Comparison of ENCODE assay signal across 12 cellular contexts in genomic region chr1:33045814-33046213, GRCh38. TPM values are rescaled to one million over a fixed set of nuclear protein-coding genes. Genes with fewer than 3 reads are reported as not detected.
DNase-seq lines count a peak whose midpoint lies in the region; ATAC-seq and TF ChIP-seq lines count a peak whose summit lies in the region.
"Had no signal": no experiment of that assay in that cellular context is flagged by ENCODE, and none has a peak within 500 bp of the region (broad histone marks: within the 10 kb centered on the region; RNA-seq: fewer than 3 reads in every experiment).

No MANE protein-coding gene starts in this region.

- no peaks in the 10 kb centered on the region for H3K36me3 Mint-ChIP-seq in activated CD4-positive, alpha-beta memory T cell treated with anti-CD3 and anti-CD28 coated beads for 36 hours
- H3K36me3 Mint-ChIP-seq in WTC11 = peaks cover 8% of the 10 kb centered on the region

- CTCF ChIA-PET in activated CD4-positive, alpha-beta memory T cell treated with anti-CD3 and anti-CD28 coated beads for 36 hours (lab: Charles Lee) = interaction anchor here (1.0 to 1.5 kb wide), 2 partner anchors 9 to 16 kb away, joined by 4 read pairs; no protein-coding TSS in a partner anchor
- CTCF ChIA-PET in WTC11 (lab: Charles Lee) = interaction anchor here (1.0 to 1.2 kb wide), 2 partner anchors 9 to 41 kb away, joined by 3 to 6 read pairs; no protein-coding TSS in a partner anchor

- TF ChIP-seq CTCF in mucosa of descending colon (IDR thresholded peaks at IDR 0.05) (no peak), WTC11 (IDR thresholded peaks at IDR 0.05) (no peak)

- H3K4me1 Mint-ChIP-seq in activated CD4-positive, alpha-beta memory T cell treated with anti-CD3 and anti-CD28 coated beads for 36 hours (ENCODE audit: low read depth) = peaks cover 8% of the 10 kb centered on the region
- peaks cover 12% of the 10 kb centered on the region for H3K4me1 Mint-ChIP-seq in WTC11

- H3K9me3 Mint-ChIP-seq in activated CD4-positive, alpha-beta memory T cell treated with anti-CD3 and anti-CD28 coated beads for 36 hours = no peaks in the 10 kb centered on the region
- H3K9me3 Mint-ChIP-seq in WTC11 = peaks cover 17% of the 10 kb centered on the region

- H3K4me3 ChIP-seq in mucosa of descending colon = no peak overlapping the region
- H3K4me3 ChIP-seq: gastroesophageal sphincter had no signal

- no peak overlapping the region for H3K4me3 Mint-ChIP-seq in activated CD4-positive, alpha-beta memory T cell treated with anti-CD3 and anti-CD28 coated beads for 36 hours
- H3K4me3 Mint-ChIP-seq in WTC11 = no peak overlapping the region
- H3K4me3 Mint-ChIP-seq: activated naive CD4-positive, alpha-beta T cell treated with anti-CD3 and anti-CD28 coated beads for 36 hours; stimulated activated naive B cell treated with anti-CD40 and anti-IgM and Interleukin-4, amounts not matched to agents 10 μg/mL and 1 μg/mL and 100 μg/mL, for 72 hours had no signal

- no peaks in the 10 kb centered on the region for H3K9me3 ChIP-seq in mucosa of descending colon
- H3K9me3 ChIP-seq: gastroesophageal sphincter had no signal

- peak overlapping the region; percentile 36 for H3K27ac Mint-ChIP-seq in activated CD4-positive, alpha-beta memory T cell treated with anti-CD3 and anti-CD28 coated beads for 36 hours
- no peak overlapping the region for H3K27ac Mint-ChIP-seq in WTC11
- H3K27ac Mint-ChIP-seq: activated naive CD4-positive, alpha-beta T cell treated with anti-CD3 and anti-CD28 coated beads for 36 hours; stimulated activated naive B cell treated with anti-CD40 and anti-IgM and Interleukin-4, amounts not matched to agents 10 μg/mL and 1 μg/mL and 100 μg/mL, for 72 hours had no signal

- H3K36me3 ChIP-seq in mucosa of descending colon (ENCODE audit: low read depth) = no peaks in the 10 kb centered on the region
- H3K36me3 ChIP-seq: gastroesophageal sphincter had no signal

- DNase-seq in DMS53 treated with DMSO at 0.1 percent for 48 hours (lab: John Stamatoyannopoulos, UW; ENCODE audit: unreplicated experiment) = peak; percentile 74
- DNase-seq in MV-4-11 (lab: John Stamatoyannopoulos, UW) = peak; percentile 82
- peak; percentile 28 for DNase-seq in activated CD4-positive, alpha-beta memory T cell treated with anti-CD3 and anti-CD28 coated beads for 36 hours
- DNase-seq in mucosa of descending colon = no peak
- DNase-seq in WTC11 (ENCODE audit: low spot score) = no peak
- no peak for DNase-seq in retina
- no peak for DNase-seq in putamen (ENCODE audit: low spot score)
- DNase-seq: activated naive CD4-positive, alpha-beta T cell treated with anti-CD3 and anti-CD28 coated beads for 36 hours; NCI-H2171 treated with DMSO at 0.1 percent for 48 hours; stimulated activated naive B cell treated with anti-CD40 and anti-IgM and Interleukin-4, amounts not matched to agents 10 μg/mL and 1 μg/mL and 100 μg/mL, for 72 hours had no signal

- no peaks in the 10 kb centered on the region for H3K4me1 ChIP-seq in mucosa of descending colon (ENCODE audit: low read depth)

- POLR2A ChIA-PET in activated CD4-positive, alpha-beta memory T cell treated with anti-CD3 and anti-CD28 coated beads for 36 hours (lab: Charles Lee) = interaction anchor here (0.6 to 1.1 kb wide), 2 partner anchors 11 to 41 kb away, joined by 3 read pairs; no protein-coding TSS in a partner anchor
- POLR2A ChIA-PET in WTC11 (lab: Charles Lee) = no interaction called here

- intact Hi-C loops in activated CD4-positive, alpha-beta memory T cell treated with anti-CD3 and anti-CD28 coated beads for 36 hours (cut with micrococcal nuclease) = no loop called here
- intact Hi-C loops in mucosa of descending colon (cut with DNase I, micrococcal nuclease) = no loop called here

- peaks cover 3% of the 10 kb centered on the region for H3K27me3 Mint-ChIP-seq in activated CD4-positive, alpha-beta memory T cell treated with anti-CD3 and anti-CD28 coated beads for 36 hours
- H3K27me3 Mint-ChIP-seq in WTC11 (ENCODE audit: low read depth) = peaks cover 7% of the 10 kb centered on the region

- ATAC-seq in mucosa of descending colon (peak; percentile 12), WTC11 (no peak), GM21360 (IDR thresholded peaks at IDR 0.05; ENCODE audit: unreplicated experiment) (no peak)
- ATAC-seq: gastroesophageal sphincter; stimulated activated naive B cell treated with anti-CD40 and anti-IgM and Interleukin-4, amounts not matched to agents 10 μg/mL and 1 μg/mL and 100 μg/mL, for 72 hours had no signal

TF ChIP-seq in WTC11, 78 proteins besides CTCF, POLR2A, EP300 and RAD21:
- TF ChIP-seq ERG (CRISPR knock-in tag; IDR thresholded peaks at IDR 0.05) (no peak), ZNF671 (CRISPR knock-in tag; IDR thresholded peaks at IDR 0.05) (no peak), E2F1 (CRISPR knock-in tag; IDR thresholded peaks at IDR 0.05) (no peak), ZBTB43 (CRISPR knock-in tag; IDR thresholded peaks at IDR 0.05) (no peak), ATF1 (CRISPR knock-in tag; IDR thresholded peaks at IDR 0.05) (no peak), NR1H2 (CRISPR knock-in tag; IDR thresholded peaks at IDR 0.05) (no peak), USF2 (CRISPR knock-in tag; IDR thresholded peaks at IDR 0.05) (no peak), MXD4 (CRISPR knock-in tag; IDR thresholded peaks at IDR 0.05; ENCODE audit: borderline replicate concordance) (no peak), CBFB (CRISPR knock-in tag; IDR thresholded peaks at IDR 0.05; ENCODE audit: low read depth) (no peak)

RNA-seq across cellular contexts. Expression of gene AK2, which starts 9.1 kb away (rescaled TPM):
- total RNA-seq in activated CD4-positive, alpha-beta memory T cell treated with anti-CD3 and anti-CD28 coated beads for 36 hours = 100 to 1,000 TPM; 325 to 328 TPM
- total RNA-seq in mucosa of descending colon (100 to 1,000 TPM; 147 to 228 (median 186) TPM), WTC11 (2021) (124 to 132 TPM (median 130 TPM) in 3 replicates)

RNA-seq across cellular contexts. Expression of gene AZIN2, which starts 35.1 kb away (rescaled TPM):
- 1 to 10 TPM; 2.5 to 2.9 TPM for total RNA-seq in activated CD4-positive, alpha-beta memory T cell treated with anti-CD3 and anti-CD28 coated beads for 36 hours
- total RNA-seq in mucosa of descending colon (10 to 100 TPM; 13.8 to 36.5 (median 19.0) TPM), WTC11 (2021) (0.89 to 1.7 TPM (median 1.1 TPM) in 3 replicates)

Comparison
In these comparisons a context has a peak if more than half of its experiments do, and no peak if none do; other contexts are left out.
1. DNase-seq: peak in DMS53 treated with DMSO at 0.1 percent for 48 hours (single experiment), MV-4-11 (single experiment) and activated CD4-positive, alpha-beta memory T cell treated with anti-CD3 and anti-CD28 coated beads for 36 hours (single experiment); none in mucosa of descending colon (0 of 3), WTC11 (single experiment), retina (single experiment) and putamen (single experiment).